In the genomic region with DNA sequence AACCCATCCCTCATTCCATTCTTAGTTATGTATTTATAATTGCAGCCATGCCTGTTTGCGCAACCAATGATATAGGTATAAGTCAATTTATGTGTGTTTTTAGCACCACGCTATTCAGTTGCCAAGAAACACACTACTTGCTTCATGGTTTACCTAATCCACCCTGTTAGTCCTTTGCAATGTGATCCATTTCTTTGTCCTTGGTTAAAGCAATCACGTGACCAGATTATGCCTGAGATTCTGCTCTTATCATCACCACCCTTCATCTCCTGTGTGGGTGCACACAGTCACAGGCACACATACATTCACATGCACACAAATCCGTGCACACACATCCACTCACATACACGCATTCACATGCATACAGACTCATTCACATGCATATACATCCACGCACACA, we compare ENCODE assay signal across 1 cellular context.
TF ChIP-seq lines count a peak whose summit lies in the region.

No MANE protein-coding gene starts in this region.

TF ChIP-seq in GM12878, 131 proteins besides CTCF, POLR2A, EP300 and RAD21 (continued from another document):
- 0 out of 2 replicates have a peak, but pooled peaks have one; percentile 34 for TF ChIP-seq RAD51 (IDR thresholded peaks at IDR 0.05)
